8 cellular contexts compared by ENCODE assay signal in genomic region chr1:39104158-39105060, GRCh38.
A peak's percentile ranks its signal among the peaks of the same experiment; 100 is the strongest.
DNase-seq lines count a peak whose midpoint lies in the region; ATAC-seq and TF ChIP-seq lines count a peak whose summit lies in the region.

No MANE protein-coding gene starts in this region.

- no peak for ATAC-seq in activated naive CD4-positive, alpha-beta T cell treated with anti-CD3 and anti-CD28 coated beads, Interleukin-2, amount 50 U/mL, for 72 hours
- no peak for ATAC-seq in activated CD8-positive, alpha-beta T cell treated with anti-CD3 and anti-CD28 coated beads for 36 hours
- ATAC-seq in psoas muscle (peak; percentile 18 to 42 (median 26)), GM18909 (IDR thresholded peaks at IDR 0.05; ENCODE audit: poor library complexity, unreplicated experiment) (no peak)

- H3K4me1 ChIP-seq in left ventricle myocardium inferior (peaks cover 66% of the 10 kb centered on the region), psoas muscle (peaks cover 42% of the 10 kb centered on the region)

- H3K9me3 ChIP-seq in left ventricle myocardium inferior (replicated peaks): no peaks in the 10 kb centered on the region
- no peaks in the 10 kb centered on the region for H3K9me3 ChIP-seq in psoas muscle

- TF ChIP-seq CTCF in activated CD8-positive, alpha-beta T cell treated with anti-CD3 and anti-CD28 coated beads for 36 hours (IDR thresholded peaks at IDR 0.05): no peak
- TF ChIP-seq CTCF in left ventricle myocardium inferior (IDR thresholded peaks at IDR 0.05; ENCODE audit: borderline replicate concordance) (no peak), psoas muscle (IDR thresholded peaks at IDR 0.05) (no peak)

- 26 to 31% (median 26%) methylated on average over 23 to 25 of the region's 25 CpGs for WGBS in psoas muscle, 3 donors

- CTCF ChIA-PET in activated CD8-positive, alpha-beta T cell treated with anti-CD3 and anti-CD28 coated beads for 36 hours (lab: Charles Lee): interaction anchor here (2.5 to 9.9 kb wide), 3 partner anchors 12 to 153 kb away, joined by 10 to 156 read pairs (median 11); no protein-coding TSS in a partner anchor

- peaks cover 35% of the 10 kb centered on the region for H3K4me1 Mint-ChIP-seq in activated naive CD4-positive, alpha-beta T cell treated with anti-CD3 and anti-CD28 coated beads, Interleukin-2, amount 50 U/mL, for 24 hours
- H3K4me1 Mint-ChIP-seq in activated CD8-positive, alpha-beta T cell treated with anti-CD3 and anti-CD28 coated beads for 36 hours (ENCODE audit: low read depth): peaks cover 27% of the 10 kb centered on the region

- intact Hi-C loops in activated CD8-positive, alpha-beta T cell treated with anti-CD3 and anti-CD28 coated beads for 36 hours (cut with micrococcal nuclease): loop anchor here (5.0 kb wide), 2 partner anchors 88 to 153 kb away; no protein-coding TSS in a partner anchor
- intact Hi-C loops in left ventricle myocardium inferior (cut with micrococcal nuclease) (no loop called here), psoas muscle (cut with DNase I) (loop anchor here (2.0 to 5.0 kb wide), 6 partner anchors 38 to 433 kb away; no protein-coding TSS in a partner anchor)

- H3K36me3 Mint-ChIP-seq in activated naive CD4-positive, alpha-beta T cell treated with anti-CD3 and anti-CD28 coated beads, Interleukin-2, amount 50 U/mL, for 24 hours: no peaks in the 10 kb centered on the region
- H3K36me3 Mint-ChIP-seq in activated naive CD4-positive, alpha-beta T cell treated with anti-CD3 and anti-CD28 coated beads, Interleukin-2, amount 50 U/mL, for 72 hours: no peaks in the 10 kb centered on the region
- no peaks in the 10 kb centered on the region for H3K36me3 Mint-ChIP-seq in activated CD8-positive, alpha-beta T cell treated with anti-CD3 and anti-CD28 coated beads for 36 hours (ENCODE audit: low read depth)

- H3K27ac Mint-ChIP-seq in activated naive CD4-positive, alpha-beta T cell treated with anti-CD3 and anti-CD28 coated beads, Interleukin-2, amount 50 U/mL, for 24 hours: no peak overlapping the region
- no peak overlapping the region for H3K27ac Mint-ChIP-seq in activated naive CD4-positive, alpha-beta T cell treated with anti-CD3 and anti-CD28 coated beads, Interleukin-2, amount 50 U/mL, for 72 hours
- H3K27ac Mint-ChIP-seq in activated CD8-positive, alpha-beta T cell treated with anti-CD3 and anti-CD28 coated beads for 36 hours: no peak overlapping the region

- no peaks in the 10 kb centered on the region for H3K36me3 ChIP-seq in left ventricle myocardium inferior
- H3K36me3 ChIP-seq in psoas muscle (ENCODE audit: insufficient read depth in 1 of 2, low read depth in 1 of 2): no peaks in the 10 kb centered on the region

- H3K27ac ChIP-seq in left ventricle myocardium inferior (replicated peaks): peak overlapping the region; percentile 96
- peak overlapping the region; percentile 92 for H3K27ac ChIP-seq in psoas muscle

- POLR2A ChIA-PET in activated CD8-positive, alpha-beta T cell treated with anti-CD3 and anti-CD28 coated beads for 36 hours (lab: Charles Lee): no interaction called here

- no peaks in the 10 kb centered on the region for H3K27me3 ChIP-seq in left ventricle myocardium inferior (ENCODE audit: low read depth)
- H3K27me3 ChIP-seq in psoas muscle (ENCODE audit: insufficient read depth in 3 of 3, low read length in 2 of 3): no peaks in the 10 kb centered on the region

- no peaks in the 10 kb centered on the region for H3K9me3 Mint-ChIP-seq in activated naive CD4-positive, alpha-beta T cell treated with anti-CD3 and anti-CD28 coated beads, Interleukin-2, amount 50 U/mL, for 24 hours
- H3K9me3 Mint-ChIP-seq in activated naive CD4-positive, alpha-beta T cell treated with anti-CD3 and anti-CD28 coated beads, Interleukin-2, amount 50 U/mL, for 72 hours: no peaks in the 10 kb centered on the region
- no peaks in the 10 kb centered on the region for H3K9me3 Mint-ChIP-seq in activated CD8-positive, alpha-beta T cell treated with anti-CD3 and anti-CD28 coated beads for 36 hours

- DNase-seq in activated naive CD4-positive, alpha-beta T cell treated with anti-CD3 and anti-CD28 coated beads, Interleukin-2, amount 50 U/mL, for 72 hours (ENCODE audit: low spot score in 2 of 2): no peak
- DNase-seq in activated CD8-positive, alpha-beta T cell treated with anti-CD3 and anti-CD28 coated beads for 36 hours: no peak
- DNase-seq in left ventricle myocardium inferior (peak; percentile 27), psoas muscle (peak in 1 of 2 donors; percentile 59), SKM-1 treated with dmso at 0.1 percent for 144 hours (lab: John Stamatoyannopoulos, UW; ENCODE audit: unreplicated experiment) (no peak)
- DNase-seq in activated CD4-positive, alpha-beta T cell treated with anti-CD3 and anti-CD28 coated beads for 1 hour: no peak

- peak overlapping the region; percentile 80 for H3K4me3 ChIP-seq in left ventricle myocardium inferior
- H3K4me3 ChIP-seq in psoas muscle: peak overlapping the region; percentile 80

- peak overlapping the region; percentile 61 for H3K4me3 Mint-ChIP-seq in activated naive CD4-positive, alpha-beta T cell treated with anti-CD3 and anti-CD28 coated beads, Interleukin-2, amount 50 U/mL, for 24 hours
- peak overlapping the region; percentile 59 for H3K4me3 Mint-ChIP-seq in activated CD8-positive, alpha-beta T cell treated with anti-CD3 and anti-CD28 coated beads for 36 hours

- H3K27me3 Mint-ChIP-seq in activated naive CD4-positive, alpha-beta T cell treated with anti-CD3 and anti-CD28 coated beads, Interleukin-2, amount 50 U/mL, for 24 hours: no peaks in the 10 kb centered on the region
- peaks cover 7% of the 10 kb centered on the region for H3K27me3 Mint-ChIP-seq in activated CD8-positive, alpha-beta T cell treated with anti-CD3 and anti-CD28 coated beads for 36 hours

Comparison
In these comparisons a context has a peak if more than half of its experiments do, and no peak if none do; other contexts are left out.
1. ATAC-seq: peak in psoas muscle (4 of 4); none in activated naive CD4-positive, alpha-beta T cell treated with anti-CD3 and anti-CD28 coated beads, Interleukin-2, amount 50 U/mL, for 72 hours (0 of 2), activated CD8-positive, alpha-beta T cell treated with anti-CD3 and anti-CD28 coated beads for 36 hours (single experiment) and GM18909 (single experiment).